In the genomic region with DNA sequence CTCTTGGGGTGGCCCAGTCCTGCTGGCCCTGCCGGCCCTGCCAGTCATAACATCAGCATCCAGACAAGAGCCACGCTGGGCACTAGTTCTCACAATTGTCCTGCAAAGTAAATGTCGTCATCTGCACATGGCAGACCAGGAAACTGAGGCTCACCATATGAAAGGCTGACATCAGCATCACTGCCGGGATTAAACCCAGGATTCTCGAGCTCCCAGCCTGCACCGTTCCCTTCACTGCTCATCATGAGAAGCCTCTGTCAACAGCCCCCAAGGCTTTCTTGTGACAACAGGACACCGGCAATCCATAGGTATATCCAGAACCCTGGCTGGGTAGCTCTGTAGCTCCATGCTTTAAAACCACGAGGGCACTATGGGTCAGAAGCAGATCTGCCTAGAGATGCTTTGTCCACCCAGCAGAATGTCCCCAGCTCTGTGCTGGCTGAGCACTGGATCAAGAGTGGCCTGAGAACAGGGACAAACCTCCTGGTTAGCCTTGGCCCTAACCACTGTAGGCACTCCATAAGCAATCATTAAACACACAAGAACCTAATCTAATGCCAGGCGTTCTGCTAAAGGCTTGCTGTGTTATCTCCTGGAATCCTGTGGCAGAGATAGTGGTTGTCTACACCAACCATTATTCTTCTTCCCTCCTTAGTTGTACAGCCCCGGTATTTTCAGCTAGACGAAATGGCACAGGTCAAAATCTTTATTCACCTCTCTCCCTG, we compare ENCODE assay signal across 19 cellular contexts. TPM values are rescaled to one million over a fixed set of nuclear protein-coding genes. Genes with fewer than 3 reads are reported as not detected.
"Had no signal": no experiment of that assay in that cellular context is flagged by ENCODE, and none has a peak within 500 bp of the region (broad histone marks: within the 10 kb centered on the region; RNA-seq: fewer than 3 reads in every experiment).

No MANE protein-coding gene starts in this region.

- ATAC-seq: HepG2, Panc1, PC-3 had no signal

- DNase-seq: IMR-90, MM.1S, NCI-H1092 treated with DMSO at 0.1 percent for 48 hours, NCI-H1436, NCI-H187, NCI-H2029, NCI-H2081 treated with DMSO at 0.1 percent for 48 hours, NCI-H2171, NCI-H226, NCI-H446, NCI-H510A, NCI-H524 treated with DMSO at 0.1 percent for 48 hours, NCI-H69, NCI-H774, PC-3, SHP77, SK-N-SH had no signal

RNA-seq across cellular contexts. Expression of gene C10orf71, which starts 41.2 kb away (rescaled TPM):
- polyA plus RNA-seq: HepG2, IMR-90, SK-N-SH had no signal
